Comparison of ENCODE assay signal across 8 cellular contexts in the genomic region with DNA sequence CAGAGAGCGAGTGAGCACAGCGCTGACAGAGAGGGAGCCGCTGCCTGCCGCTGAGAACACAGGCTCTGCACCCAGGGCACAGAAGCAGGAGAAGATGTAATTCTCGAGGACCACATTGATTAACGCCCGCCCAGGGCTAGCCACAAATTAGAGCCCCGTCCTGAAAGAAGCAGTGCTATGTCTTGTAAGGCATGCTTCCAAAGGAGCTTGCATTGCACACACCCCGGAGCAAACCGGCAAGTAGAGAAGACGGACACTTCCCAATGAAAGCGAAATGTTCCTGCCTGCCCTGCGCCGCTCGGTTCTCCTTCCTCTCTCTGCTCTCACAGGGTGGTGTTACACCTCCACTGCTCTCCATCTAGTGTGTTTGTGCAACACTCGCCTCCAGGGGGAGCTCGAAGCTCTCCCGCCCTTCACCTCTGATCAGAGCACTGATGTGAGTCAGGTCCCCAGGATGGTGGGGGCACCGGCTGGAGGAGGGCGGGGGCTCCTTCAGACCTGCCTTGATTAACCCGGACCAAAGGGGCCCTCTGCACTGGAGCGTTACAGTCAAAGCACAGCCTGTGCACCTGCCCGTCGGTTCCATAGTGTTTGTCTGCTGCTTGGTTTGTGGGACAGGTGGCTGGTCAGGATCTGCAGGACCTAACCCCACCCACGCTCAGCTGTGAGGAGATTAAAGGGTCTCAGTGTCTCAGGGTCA.
DNase-seq lines count a peak whose midpoint lies in the region; ATAC-seq and TF ChIP-seq lines count a peak whose summit lies in the region.

No MANE protein-coding gene starts in this region.

- DNase-seq in A172 (ENCODE audit: low spot score), result peak; percentile 66
- peak; percentile 86 to 87 for DNase-seq in NCI-H187 (lab: John Stamatoyannopoulos, UW)
- DNase-seq in T-helper 9 cell, result peak; percentile 13
- DNase-seq in left lobe of liver (ENCODE audit: low spot score), result peak; percentile 57
- DNase-seq in stimulated activated CD4-positive, alpha-beta T cell treated with anti-CD3 and anti-CD28 coated beads, TNF-alpha, amount 100 ng/mL, for 48 hours (ENCODE audit: low read depth in 3 of 3), result peak; percentile 47 to 58 (median 49)

- peak; percentile 75 to 92 for TF ChIP-seq CTCF in brain (conservative IDR thresholded peaks at IDR 0.05)

- peaks cover 40% of the 10 kb centered on the region for H3K4me1 Mint-ChIP-seq in brain

- peak overlapping the region; percentile 79 to 83 (median 82) for H3K4me3 Mint-ChIP-seq in brain

- no peaks in the 10 kb centered on the region for H3K36me3 Mint-ChIP-seq in brain

- ATAC-seq in GM18517 (IDR thresholded peaks at IDR 0.05; ENCODE audit: unreplicated experiment) (peak; percentile 92), HG03025 (IDR thresholded peaks at IDR 0.05; ENCODE audit: low FRiP score, unreplicated experiment) (peak; percentile 81), left lobe of liver (peak; percentile 98)

- peak overlapping the region; percentile 20 to 97 (median 65) for H3K27ac Mint-ChIP-seq in brain

- H3K27me3 Mint-ChIP-seq in brain, result peaks cover 9% of the 10 kb centered on the region

- H3K9me3 Mint-ChIP-seq in brain, result peaks cover 0 to 2% (median 0%) of the 10 kb centered on the region in 5 experiments

Comparison
In these comparisons a context has a peak if more than half of its experiments do, and no peak if none do; other contexts are left out.
1. Peak in every context shown above with its lines: DNase-seq and ATAC-seq.
2. DNase-seq: peak in every context shown above with its lines; median percentile 86 in NCI-H187; 66 in A172; 57 in left lobe of liver; 49 in stimulated activated CD4-positive, alpha-beta T cell treated with anti-CD3 and anti-CD28 coated beads, TNF-alpha, amount 100 ng/mL, for 48 hours; 13 in T-helper 9 cell.